Comparison of ENCODE assay signal across 8 cellular contexts in the genomic region with DNA sequence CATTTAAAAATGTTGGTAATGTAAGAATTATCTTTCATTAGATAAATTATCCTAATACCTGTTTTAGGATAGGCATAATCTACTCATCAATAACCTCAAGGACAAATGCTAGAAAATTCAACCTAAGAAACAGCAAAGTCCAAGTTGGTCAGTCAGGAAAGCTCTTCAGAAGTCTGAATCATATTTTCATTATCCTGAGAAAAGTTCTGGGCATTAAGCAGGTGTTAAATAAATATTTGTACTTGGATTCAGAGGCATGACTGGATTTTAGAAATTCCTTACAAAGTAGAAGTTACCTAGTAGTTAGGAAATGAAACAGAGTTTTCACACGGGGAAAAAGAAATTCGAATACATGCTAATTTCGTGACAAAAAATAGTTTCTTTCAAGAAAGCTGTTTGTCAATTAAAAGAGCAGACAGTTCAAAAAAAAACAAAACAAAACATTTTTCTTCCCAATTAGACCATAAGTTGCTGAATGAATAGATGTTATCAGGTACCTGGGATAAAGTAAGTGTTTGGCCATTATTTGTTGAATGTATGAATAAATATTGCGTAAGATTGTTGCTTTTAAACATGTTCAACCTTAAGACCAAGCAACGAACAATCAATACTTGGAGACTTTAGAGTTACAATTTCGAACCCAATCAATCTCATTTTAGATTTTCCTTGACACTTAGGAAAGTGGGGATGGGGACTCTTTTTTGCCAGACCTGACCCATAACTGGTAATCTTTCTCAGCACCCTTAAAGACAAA.
"Had no signal": no experiment of that assay in that cellular context is flagged by ENCODE, and none has a peak within 500 bp of the region (broad histone marks: within the 10 kb centered on the region; RNA-seq: fewer than 3 reads in every experiment).

No MANE protein-coding gene starts in this region.

- H3K4me1 Mint-ChIP-seq: GM23338, IgD-negative memory B cell had no signal

- H2AFZ ChIP-seq: GM23338 had no signal

- H3K9me3 ChIP-seq: HAP-1 had no signal

- H3K4me2 ChIP-seq: GM23338 had no signal

- H3K9me3 Mint-ChIP-seq: GM23338, HFFc6 had no signal

- H3K4me3 ChIP-seq: GM23338, HAP-1 had no signal

- H3K4me3 Mint-ChIP-seq: GM23338, HFFc6, IgD-negative memory B cell had no signal

- ATAC-seq: GM23338, HCT116 had no signal

- H3K36me3 ChIP-seq: HAP-1 had no signal

- H3K36me3 Mint-ChIP-seq: IgD-negative memory B cell had no signal

- DNase-seq: H7, HFFc6, KG1 had no signal

- H3K27ac Mint-ChIP-seq: GM23338, HFFc6, IgD-negative memory B cell had no signal

- H3K27ac ChIP-seq: HL-60 had no signal

- H3K4me1 ChIP-seq: HAP-1 had no signal
